In the genomic region with DNA sequence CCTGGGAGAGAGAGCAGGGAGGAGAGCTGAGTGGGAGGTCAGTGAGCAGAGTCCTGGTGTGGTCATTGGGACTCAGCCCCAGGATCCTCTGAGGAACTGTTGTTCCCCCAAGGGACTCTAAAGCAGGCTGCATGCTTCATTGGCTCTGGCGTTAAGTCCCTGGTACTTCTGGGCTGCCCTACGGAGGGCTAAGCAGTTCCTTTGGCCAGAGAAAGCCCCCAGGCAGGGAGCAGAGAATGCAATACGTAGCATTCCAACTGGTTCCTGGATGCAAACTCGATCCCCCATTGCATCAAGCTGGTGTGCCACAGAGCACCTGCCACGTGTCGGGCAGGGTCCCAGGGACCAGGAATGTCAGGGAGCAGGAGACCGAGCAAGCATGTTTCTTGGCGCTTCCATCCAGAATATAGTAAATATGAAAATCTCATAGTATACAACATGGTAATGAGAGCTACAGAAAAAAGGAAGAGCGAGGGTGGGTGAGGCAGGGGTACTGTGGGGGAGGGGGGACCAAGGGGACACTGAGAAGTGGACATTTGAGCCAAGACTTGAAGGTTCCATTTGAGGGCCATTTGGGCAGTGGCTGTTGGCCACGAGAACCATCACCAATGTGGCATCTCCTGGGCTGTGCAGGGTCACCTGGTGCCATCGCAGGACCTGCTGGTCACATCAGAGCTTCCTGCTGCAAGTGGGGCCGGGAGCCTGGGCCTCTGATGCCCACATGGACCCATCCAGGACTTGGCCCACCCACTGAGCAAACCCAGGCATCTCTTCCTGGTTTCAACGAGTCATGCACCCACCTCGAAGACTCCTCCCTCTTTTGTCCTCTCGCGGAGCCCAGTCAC, we compare ENCODE assay signal across 17 cellular contexts.
"Had no signal": no experiment of that assay in that cellular context is flagged by ENCODE, and none has a peak within 500 bp of the region (broad histone marks: within the 10 kb centered on the region; RNA-seq: fewer than 3 reads in every experiment).

No MANE protein-coding gene starts in this region.

- H3K36me3 ChIP-seq: adrenal gland had no signal

- H3K4me3 Mint-ChIP-seq: effector memory CD8-positive, alpha-beta T cell; memory B cell; natural killer cell; stimulated activated naive CD8-positive, alpha-beta T cell treated with anti-CD3 and anti-CD28 coated beads, Interleukin-15, amount 100 ng/mL, for 72 hours had no signal

- H3K36me3 Mint-ChIP-seq: activated naive CD4-positive, alpha-beta T cell treated with anti-CD3 and anti-CD28 coated beads, Interleukin-2, amount 50 U/mL, for 72 hours; memory B cell; natural killer cell had no signal

- H3K27me3 Mint-ChIP-seq: memory B cell; stimulated activated naive CD8-positive, alpha-beta T cell treated with anti-CD3 and anti-CD28 coated beads, Interleukin-15, amount 100 ng/mL, for 72 hours had no signal

- H3K27ac ChIP-seq: adrenal gland, epithelial cell of prostate, foreskin keratinocyte had no signal

- H3K27ac Mint-ChIP-seq: activated naive CD4-positive, alpha-beta T cell treated with anti-CD3 and anti-CD28 coated beads, Interleukin-2, amount 50 U/mL, for 72 hours; effector memory CD8-positive, alpha-beta T cell; memory B cell; natural killer cell had no signal

- H3K4me3 ChIP-seq: adrenal gland, skin epidermis had no signal

- H3K9me3 ChIP-seq: adrenal gland had no signal

- H3K9me3 Mint-ChIP-seq: activated naive CD4-positive, alpha-beta T cell treated with anti-CD3 and anti-CD28 coated beads, Interleukin-2, amount 50 U/mL, for 72 hours; effector memory CD8-positive, alpha-beta T cell; natural killer cell had no signal

- H3K4me1 Mint-ChIP-seq: memory B cell; natural killer cell; stimulated activated naive CD8-positive, alpha-beta T cell treated with anti-CD3 and anti-CD28 coated beads, Interleukin-15, amount 100 ng/mL, for 72 hours had no signal

- H3K27me3 ChIP-seq: adrenal gland, foreskin keratinocyte had no signal

- H3K4me1 ChIP-seq: adrenal gland, foreskin keratinocyte had no signal

- DNase-seq: activated CD4-positive, alpha-beta T cell treated with anti-CD3 and anti-CD28 coated beads for 1 hour; activated CD8-positive, alpha-beta memory T cell treated with anti-CD3 and anti-CD28 coated beads for 24 hours; activated gamma-delta T cell; adrenal gland; dermis blood vessel endothelial cell; effector memory CD8-positive, alpha-beta T cell; foreskin keratinocyte; glutamatergic neuron; natural killer cell; stimulated activated CD4-positive, alpha-beta T cell treated with anti-CD3 and anti-CD28 coated beads, Interleukin-15, amount 100 ng/mL, for 24 hours; stimulated activated CD4-positive, alpha-beta T cell treated with anti-CD3 and anti-CD28 coated beads, Interleukin-2, amount 100 ng/mL, for 48 hours; trophoblast cell had no signal
